Comparison of ENCODE assay signal across 1 cellular context in the genomic region with DNA sequence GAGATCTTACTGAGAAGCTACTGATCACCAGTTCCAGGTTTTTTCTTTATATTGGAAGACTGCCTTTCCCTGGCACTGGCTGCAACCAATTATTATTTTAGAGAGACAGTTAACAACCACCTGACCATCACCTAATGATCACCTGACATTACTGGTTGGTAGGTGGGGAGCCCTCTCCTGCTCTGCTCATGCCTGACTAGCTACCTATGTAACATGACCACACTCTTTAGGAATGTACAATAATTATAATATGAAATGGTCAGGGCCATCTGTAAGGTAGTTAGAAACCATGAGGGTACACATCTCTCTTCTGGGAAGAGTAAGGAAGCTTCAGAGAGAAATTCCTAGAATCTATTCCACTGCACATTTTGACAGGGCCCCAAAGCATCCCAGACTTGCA.
A peak's percentile ranks its signal among the peaks of the same experiment; 100 is the strongest.
TF ChIP-seq lines count a peak whose summit lies in the region.

No MANE protein-coding gene starts in this region.

TF ChIP-seq in GM12878, 131 proteins besides CTCF, POLR2A, EP300 and RAD21:
- TF ChIP-seq CREB1 (IDR thresholded peaks at IDR 0.05; ENCODE audit: low read depth), result no peak
- 0 out of 2 replicates have a peak, but pooled peaks have one; percentile 17 for TF ChIP-seq RAD51 (IDR thresholded peaks at IDR 0.05)
